ENCODE assay signal across 10 cellular contexts in genomic region chr9:92603100-92603499, GRCh38.
DNase-seq lines count a peak whose midpoint lies in the region; TF ChIP-seq lines count a peak whose summit lies in the region.
"Had no signal": no experiment of that assay in that cellular context is flagged by ENCODE, and none has a peak within 500 bp of the region (broad histone marks: within the 10 kb centered on the region; RNA-seq: fewer than 3 reads in every experiment).

No MANE protein-coding gene starts in this region.

- H3K27ac ChIP-seq in RWPE1: peak overlapping the region; percentile 0; the same call in 1 of the 2 replicates
- H3K27ac ChIP-seq: BLaER1, GM23248 had no signal

- no peak for TF ChIP-seq CTCF in RWPE1 (conservative IDR thresholded peaks at IDR 0.05; ENCODE audit: low read depth)
- no peak for TF ChIP-seq CTCF in endothelial cell (IDR thresholded peaks at IDR 0.05; ENCODE audit: unreplicated experiment)
- no peak for TF ChIP-seq CTCF in nephron progenitor cell (IDR thresholded peaks at IDR 0.05)

- H3K4me3 Mint-ChIP-seq in endothelial cell (ENCODE audit: unreplicated experiment): peak overlapping the region; percentile 15
- H3K4me3 Mint-ChIP-seq in nephron progenitor cell: no peak overlapping the region
- H3K4me3 Mint-ChIP-seq: CD8-positive, alpha-beta memory T cell had no signal

- H3K36me3 Mint-ChIP-seq in endothelial cell (ENCODE audit: low read depth, unreplicated experiment): peaks cover 10% of the 10 kb centered on the region
- peaks cover 19% of the 10 kb centered on the region for H3K36me3 Mint-ChIP-seq in nephron progenitor cell (ENCODE audit: low read depth)

- POLR2A ChIA-PET in RWPE1 (lab: Yijun Ruan, JAX; ENCODE audit: low non-redundant PET): no interaction called here

- no peak for DNase-seq in RWPE1 (ENCODE audit: low spot score)
- DNase-seq in endothelial cell (ENCODE audit: low spot score): no peak
- no peak for DNase-seq in nephron progenitor cell
- no peak for DNase-seq in activated T-cell treated with anti-CD3 and anti-CD28 coated beads for 4 hours
- DNase-seq in DMS153 (lab: John Stamatoyannopoulos, UW): no peak
- no peak for DNase-seq in 8988T
- DNase-seq: AML-193; CD8-positive, alpha-beta memory T cell; GM23248 had no signal

- H3K27me3 Mint-ChIP-seq in endothelial cell (ENCODE audit: unreplicated experiment): peaks cover 7% of the 10 kb centered on the region
- H3K27me3 Mint-ChIP-seq in nephron progenitor cell (ENCODE audit: low read depth, poor library complexity): no peaks in the 10 kb centered on the region

- H3K9me3 Mint-ChIP-seq in endothelial cell (ENCODE audit: unreplicated experiment) (no peaks in the 10 kb centered on the region), nephron progenitor cell (peaks cover 35% of the 10 kb centered on the region)

- CTCF ChIA-PET in RWPE1 (lab: Yijun Ruan, JAX): no interaction called here

- no peak overlapping the region for H3K27ac Mint-ChIP-seq in endothelial cell (ENCODE audit: unreplicated experiment)
- peak overlapping the region; percentile 37 for H3K27ac Mint-ChIP-seq in nephron progenitor cell

- peaks cover 8% of the 10 kb centered on the region for H3K4me1 Mint-ChIP-seq in endothelial cell (ENCODE audit: unreplicated experiment)
- peaks cover 40% of the 10 kb centered on the region for H3K4me1 Mint-ChIP-seq in nephron progenitor cell
- H3K4me1 Mint-ChIP-seq: CD8-positive, alpha-beta memory T cell had no signal
